Comparison of ENCODE assay signal across 8 cellular contexts in the genomic region with DNA sequence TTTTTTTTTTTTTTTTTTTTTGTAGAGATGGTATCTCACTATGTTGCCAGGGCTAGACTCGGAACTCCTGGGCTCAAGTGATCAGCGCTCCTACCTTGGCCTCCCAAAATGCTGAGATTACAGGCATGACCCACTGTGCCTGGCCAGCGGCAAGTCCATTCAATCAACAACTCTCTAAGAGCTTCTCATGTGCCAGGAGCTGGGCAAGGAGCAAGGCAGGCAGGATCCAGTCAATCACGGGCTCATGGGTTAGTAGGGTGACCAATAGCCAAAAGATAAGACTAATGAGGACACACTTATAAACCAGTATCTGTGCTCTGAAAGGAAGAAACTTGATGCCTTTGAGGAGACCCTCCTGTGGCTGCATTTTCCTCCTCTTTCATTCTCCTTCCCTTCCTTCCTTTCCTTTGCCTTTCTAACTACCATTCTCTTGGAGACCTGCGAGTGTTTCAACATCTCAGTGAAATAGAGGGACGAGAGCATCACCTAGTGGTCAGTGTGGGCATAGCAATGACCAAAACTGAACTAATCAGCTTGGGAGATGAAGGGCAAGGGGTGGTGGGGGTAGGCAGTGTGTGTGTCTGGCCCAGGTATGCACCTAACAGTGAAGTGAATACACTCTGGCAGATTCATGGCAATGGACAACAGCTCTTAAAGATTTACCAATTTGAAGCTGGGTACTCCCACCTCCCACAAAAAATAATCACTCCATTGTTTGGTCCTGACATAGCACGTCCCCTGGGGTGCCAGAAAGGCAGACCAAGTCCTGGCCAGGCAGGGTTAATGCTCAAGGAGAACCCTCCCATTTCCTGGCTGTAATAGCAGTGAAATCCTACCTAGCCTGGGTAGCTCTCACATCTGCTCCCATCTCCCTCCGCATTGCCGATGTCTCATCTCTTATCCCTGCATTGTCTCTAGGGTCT. TPM values are rescaled to one million over a fixed set of nuclear protein-coding genes. Genes with fewer than 3 reads are reported as not detected.
DNase-seq lines count a peak whose midpoint lies in the region; ATAC-seq and TF ChIP-seq lines count a peak whose summit lies in the region.

No MANE protein-coding gene starts in this region.

- no peaks in the 10 kb centered on the region for H3K27me3 ChIP-seq in CD8-positive, alpha-beta memory T cell (ENCODE audit: insufficient read depth, low read length, poor library complexity, severe bottlenecking)
- H3K27me3 ChIP-seq in OCI-LY3 (ENCODE audit: low read depth, low read length): no peaks in the 10 kb centered on the region

- H3K4me3 ChIP-seq in CD8-positive, alpha-beta memory T cell (ENCODE audit: low read length): no peak overlapping the region
- no peak overlapping the region for H3K4me3 ChIP-seq in OCI-LY3 (ENCODE audit: low read length)

- TF ChIP-seq CTCF in OCI-LY3 (IDR thresholded peaks at IDR 0.05; ENCODE audit: low read depth, low read length): peak; percentile 99

- H3K36me3 Mint-ChIP-seq in CD8-positive, alpha-beta memory T cell: no peaks in the 10 kb centered on the region
- no peaks in the 10 kb centered on the region for H3K36me3 Mint-ChIP-seq in natural killer cell treated with Interleukin-12 subunit alpha and Interleukin-12 subunit beta and Interleukin-15 and Interleukin-18, amount 100 ng/mL, for 72 hours

- peaks cover 0 to under 1% (median 0%) of the 10 kb centered on the region in 3 donors for H3K4me1 Mint-ChIP-seq in CD8-positive, alpha-beta memory T cell
- H3K4me1 Mint-ChIP-seq in natural killer cell treated with Interleukin-12 subunit alpha and Interleukin-12 subunit beta and Interleukin-15 and Interleukin-18, amount 100 ng/mL, for 72 hours (ENCODE audit: low read depth in 2 of 2): peaks cover 0 to 4% of the 10 kb centered on the region in 2 donors

- peaks cover 0 to 3% of the 10 kb centered on the region in 2 donors for H3K27me3 Mint-ChIP-seq in CD8-positive, alpha-beta memory T cell
- H3K27me3 Mint-ChIP-seq in natural killer cell treated with Interleukin-12 subunit alpha and Interleukin-12 subunit beta and Interleukin-15 and Interleukin-18, amount 100 ng/mL, for 72 hours: no peaks in the 10 kb centered on the region

- H3K27ac Mint-ChIP-seq in CD8-positive, alpha-beta memory T cell: no peak overlapping the region
- H3K27ac Mint-ChIP-seq in natural killer cell treated with Interleukin-12 subunit alpha and Interleukin-12 subunit beta and Interleukin-15 and Interleukin-18, amount 100 ng/mL, for 72 hours: no peak overlapping the region

- POLR2A ChIA-PET in CD8-positive, alpha-beta memory T cell (lab: Charles Lee): no interaction called here

- no peak overlapping the region for H3K9ac ChIP-seq in OCI-LY3 (ENCODE audit: low read length)

- 0 out of 2 replicates have a peak overlapping the region, but pooled peaks have one; percentile 15 for H2AFZ ChIP-seq in OCI-LY3 (ENCODE audit: low read depth, low read length)

- no peaks in the 10 kb centered on the region for H3K9me3 ChIP-seq in CD8-positive, alpha-beta memory T cell (ENCODE audit: low read length)
- H3K9me3 ChIP-seq in OCI-LY3 (ENCODE audit: insufficient read depth, low read length): no peaks in the 10 kb centered on the region

- H4K20me1 ChIP-seq in OCI-LY3 (ENCODE audit: insufficient read depth, low read length): no peaks in the 10 kb centered on the region

- peak overlapping the region in 1 of 7 donors; percentile 1 for H3K4me3 Mint-ChIP-seq in CD8-positive, alpha-beta memory T cell
- H3K4me3 Mint-ChIP-seq in natural killer cell treated with Interleukin-12 subunit alpha and Interleukin-12 subunit beta and Interleukin-15 and Interleukin-18, amount 100 ng/mL, for 72 hours: no peak overlapping the region

- ATAC-seq in esophagus mucosa: peak; percentile 71
- ATAC-seq in natural killer cell treated with Interleukin-12 subunit alpha and Interleukin-12 subunit beta and Interleukin-15 and Interleukin-18, amount 100 ng/mL, for 72 hours: peak; percentile 71 to 84
- ATAC-seq in stimulated activated naive CD8-positive, alpha-beta T cell treated with anti-CD3 and anti-CD28 coated beads, Interleukin-15, Interleukin-2, amounts not matched to agents 100 U/mL and 50 U/mL, for 24 hours: peak; percentile 78
- no peak for ATAC-seq in GM18511 (IDR thresholded peaks at IDR 0.05; ENCODE audit: unreplicated experiment)

- peak; percentile 64 to 82 (median 69) for DNase-seq in CD8-positive, alpha-beta memory T cell
- DNase-seq in HS-5 (ENCODE audit: low read depth): peak; percentile 48
- DNase-seq in activated CD8-positive, alpha-beta memory T cell treated with anti-CD3 and anti-CD28 coated beads, Interleukin-2, amount 50 U/mL, for 48 hours: peak; percentile 89
- DNase-seq in natural killer cell treated with Interleukin-12 subunit alpha and Interleukin-12 subunit beta and Interleukin-15 and Interleukin-18, amount 100 ng/mL, for 72 hours (ENCODE audit: low spot score): peak; percentile 86
- DNase-seq in stimulated activated naive CD8-positive, alpha-beta T cell treated with anti-CD3 and anti-CD28 coated beads, Interleukin-15, Interleukin-2, amounts not matched to agents 100 U/mL and 50 U/mL, for 24 hours: peak; percentile 83

- no peak overlapping the region for H3K27ac ChIP-seq in CD8-positive, alpha-beta memory T cell (ENCODE audit: low read depth, low read length)
- no peak overlapping the region for H3K27ac ChIP-seq in OCI-LY3 (ENCODE audit: low read length)

- H3K4me1 ChIP-seq in CD8-positive, alpha-beta memory T cell (ENCODE audit: insufficient read depth, low read length): peaks cover 3% of the 10 kb centered on the region
- H3K4me1 ChIP-seq in OCI-LY3 (ENCODE audit: low read length): 0 out of 2 replicates have a peak, but pooled peaks cover 3% of the 10 kb centered on the region

- H3K9me3 Mint-ChIP-seq in CD8-positive, alpha-beta memory T cell: no peaks in the 10 kb centered on the region
- no peaks in the 10 kb centered on the region for H3K9me3 Mint-ChIP-seq in natural killer cell treated with Interleukin-12 subunit alpha and Interleukin-12 subunit beta and Interleukin-15 and Interleukin-18, amount 100 ng/mL, for 72 hours

- CTCF ChIA-PET in CD8-positive, alpha-beta memory T cell (lab: Charles Lee): interaction anchor here (0.7 to 7.1 kb wide), 26 partner anchors 8 to 333 kb away, joined by 3 to 56 read pairs (median 6); a partner anchor contains a TSS

- peak overlapping the region; percentile 36 for H3K4me2 ChIP-seq in OCI-LY3 (ENCODE audit: low read length)

- no peaks in the 10 kb centered on the region for H3K36me3 ChIP-seq in CD8-positive, alpha-beta memory T cell (ENCODE audit: insufficient read depth, low read length)
- H3K36me3 ChIP-seq in OCI-LY3 (replicated peaks; ENCODE audit: low read depth, low read length): no peaks in the 10 kb centered on the region

- H3K79me2 ChIP-seq in OCI-LY3 (ENCODE audit: low read length): no peaks in the 10 kb centered on the region

RNA-seq across cellular contexts. Expression of a gene that starts 6.2 kb away (rescaled TPM):
- total RNA-seq in CD8-positive, alpha-beta memory T cell: 1 to 10 TPM; 6.1 to 7.4 TPM
- polyA plus RNA-seq in CD8-positive, alpha-beta memory T cell: 2.5 TPM
- 4.0 TPM for total RNA-seq in esophagus mucosa
- total RNA-seq in natural killer cell treated with Interleukin-12 subunit alpha and Interleukin-12 subunit beta and Interleukin-15 and Interleukin-18, amount 100 ng/mL, for 72 hours: 1 to 10 TPM; 1.5 to 3.6 TPM

RNA-seq across cellular contexts. Expression of a gene that starts 12.5 kb away (rescaled TPM):
- total RNA-seq in CD8-positive, alpha-beta memory T cell: 100 to 1,000 TPM; 326 to 362 TPM
- polyA plus RNA-seq in CD8-positive, alpha-beta memory T cell: 351 TPM
- total RNA-seq in esophagus mucosa: 229 TPM
- total RNA-seq in natural killer cell treated with Interleukin-12 subunit alpha and Interleukin-12 subunit beta and Interleukin-15 and Interleukin-18, amount 100 ng/mL, for 72 hours: 100 to 1,000 TPM; 221 to 229 TPM

RNA-seq across cellular contexts. Expression of a gene that starts 43.7 kb away (rescaled TPM):
- 10 to 100 TPM; 45.0 to 47.7 TPM for total RNA-seq in CD8-positive, alpha-beta memory T cell
- 32.3 TPM for polyA plus RNA-seq in CD8-positive, alpha-beta memory T cell
- total RNA-seq in esophagus mucosa: 62.5 TPM
- 10 to 100 TPM; 49.6 to 74.3 TPM for total RNA-seq in natural killer cell treated with Interleukin-12 subunit alpha and Interleukin-12 subunit beta and Interleukin-15 and Interleukin-18, amount 100 ng/mL, for 72 hours

RNA-seq across cellular contexts. Expression of a gene that starts 45.0 kb away (rescaled TPM):
- 1 to 10 TPM in 1 of 2 experiments, under 1 TPM in 1; 0.74 to 1.1 TPM for total RNA-seq in CD8-positive, alpha-beta memory T cell
- 0.16 TPM for polyA plus RNA-seq in CD8-positive, alpha-beta memory T cell
- 0.84 TPM for total RNA-seq in esophagus mucosa
- total RNA-seq in natural killer cell treated with Interleukin-12 subunit alpha and Interleukin-12 subunit beta and Interleukin-15 and Interleukin-18, amount 100 ng/mL, for 72 hours: 1 to 10 TPM in 1 of 2 donors, under 1 TPM in 1; 0.40 to 2.7 TPM
